18 cellular contexts compared by ENCODE assay signal in genomic region chr17:61378658-61379456, GRCh38. TPM values are rescaled to one million over a fixed set of nuclear protein-coding genes. Genes with fewer than 3 reads are reported as not detected.
A peak's percentile ranks its signal among the peaks of the same experiment; 100 is the strongest.
DNase-seq lines count a peak whose midpoint lies in the region; ATAC-seq and TF ChIP-seq lines count a peak whose summit lies in the region.
"Had no signal": no experiment of that assay in that cellular context is flagged by ENCODE, and none has a peak within 500 bp of the region (broad histone marks: within the 10 kb centered on the region; RNA-seq: fewer than 3 reads in every experiment).

No MANE protein-coding gene starts in this region.

- H3K4me1 Mint-ChIP-seq in activated CD8-positive, alpha-beta T cell treated with anti-CD3 and anti-CD28 coated beads, Interleukin-2, amount 10 ng/mL, durations not matched to agents 7 days and 5 days (ENCODE audit: low read depth), result no peaks in the 10 kb centered on the region
- no peaks in the 10 kb centered on the region for H3K4me1 Mint-ChIP-seq in activated CD8-positive, alpha-beta T cell treated with anti-CD3 and anti-CD28 coated beads for 36 hours (ENCODE audit: low read depth)
- H3K4me1 Mint-ChIP-seq in nephron progenitor cell (peaks cover 55% of the 10 kb centered on the region), T-helper 17 cell (peaks cover 2% of the 10 kb centered on the region)

- CTCF ChIA-PET in activated CD8-positive, alpha-beta T cell treated with anti-CD3 and anti-CD28 coated beads, Interleukin-2, amount 10 ng/mL, durations not matched to agents 7 days and 5 days (lab: Charles Lee), result no interaction called here
- CTCF ChIA-PET in activated CD8-positive, alpha-beta T cell treated with anti-CD3 and anti-CD28 coated beads for 36 hours (lab: Charles Lee), result no interaction called here

- POLR2A ChIA-PET in activated CD8-positive, alpha-beta T cell treated with anti-CD3 and anti-CD28 coated beads, Interleukin-2, amount 10 ng/mL, durations not matched to agents 7 days and 5 days (lab: Charles Lee), result no interaction called here
- POLR2A ChIA-PET in activated CD8-positive, alpha-beta T cell treated with anti-CD3 and anti-CD28 coated beads for 36 hours (lab: Charles Lee), result no interaction called here

- H3K27me3 Mint-ChIP-seq in activated CD8-positive, alpha-beta T cell treated with anti-CD3 and anti-CD28 coated beads, Interleukin-2, amount 10 ng/mL, durations not matched to agents 7 days and 5 days (ENCODE audit: low read depth), result no peaks in the 10 kb centered on the region
- no peaks in the 10 kb centered on the region for H3K27me3 Mint-ChIP-seq in activated CD8-positive, alpha-beta T cell treated with anti-CD3 and anti-CD28 coated beads for 36 hours
- peaks cover 21% of the 10 kb centered on the region for H3K27me3 Mint-ChIP-seq in nephron progenitor cell (ENCODE audit: low read depth, poor library complexity)
- H3K27me3 Mint-ChIP-seq in T-helper 17 cell, result no peaks in the 10 kb centered on the region

- H3K36me3 Mint-ChIP-seq in activated CD8-positive, alpha-beta T cell treated with anti-CD3 and anti-CD28 coated beads, Interleukin-2, amount 10 ng/mL, durations not matched to agents 7 days and 5 days (ENCODE audit: low read depth), result no peaks in the 10 kb centered on the region
- H3K36me3 Mint-ChIP-seq in activated CD8-positive, alpha-beta T cell treated with anti-CD3 and anti-CD28 coated beads for 36 hours (ENCODE audit: low read depth), result no peaks in the 10 kb centered on the region
- no peaks in the 10 kb centered on the region for H3K36me3 Mint-ChIP-seq in nephron progenitor cell (ENCODE audit: low read depth)
- H3K36me3 Mint-ChIP-seq in T-helper 17 cell (ENCODE audit: low read depth), result peaks cover 5% of the 10 kb centered on the region

- no peaks in the 10 kb centered on the region for H3K9me3 ChIP-seq in stomach smooth muscle (ENCODE audit: control insufficient read depth in 2 of 2, low read length in 2 of 2)
- H3K9me3 ChIP-seq in T-helper 17 cell (ENCODE audit: control insufficient read depth, low read length, poor library complexity, severe bottlenecking), result no peaks in the 10 kb centered on the region
- H3K9me3 ChIP-seq: BLaER1 had no signal

- intact Hi-C loops in activated CD8-positive, alpha-beta T cell treated with anti-CD3 and anti-CD28 coated beads for 36 hours (cut with micrococcal nuclease), result no loop called here

- no peak for DNase-seq in activated CD8-positive, alpha-beta T cell treated with anti-CD3 and anti-CD28 coated beads, Interleukin-2, amount 10 ng/mL, durations not matched to agents 7 days and 5 days
- DNase-seq in activated CD8-positive, alpha-beta T cell treated with anti-CD3 and anti-CD28 coated beads for 36 hours, result no peak
- DNase-seq in epithelial cell of proximal tubule (ENCODE audit: low read depth) (no peak), nephron progenitor cell (no peak), T-helper 17 cell (no peak)
- DNase-seq: DMS 273 treated with DMSO at 0.1 percent for 48 hours, Karpas-422, NCI-H1417, NCI-H1930, NCI-H2171, NCI-H446 treated with DMSO at 0.1 percent for 48 hours, NCI-H774, PC-9 had no signal

- H3K4me3 Mint-ChIP-seq in activated CD8-positive, alpha-beta T cell treated with anti-CD3 and anti-CD28 coated beads, Interleukin-2, amount 10 ng/mL, durations not matched to agents 7 days and 5 days, result no peak overlapping the region
- no peak overlapping the region for H3K4me3 Mint-ChIP-seq in activated CD8-positive, alpha-beta T cell treated with anti-CD3 and anti-CD28 coated beads for 36 hours
- H3K4me3 Mint-ChIP-seq in nephron progenitor cell (no peak overlapping the region), T-helper 17 cell (no peak overlapping the region)

- H3K4me3 ChIP-seq in epithelial cell of proximal tubule (ENCODE audit: low read depth, low read length), result peak overlapping the region; percentile 10
- no peak overlapping the region for H3K4me3 ChIP-seq in stomach smooth muscle (ENCODE audit: low read length in 2 of 2)
- H3K4me3 ChIP-seq: BLaER1, PC-9 had no signal

- H3K9ac ChIP-seq in stomach smooth muscle (ENCODE audit: low read length in 2 of 2), result no peak overlapping the region
- H3K9ac ChIP-seq: BLaER1 had no signal

- H3K4me1 ChIP-seq in stomach smooth muscle (ENCODE audit: control insufficient read depth, insufficient read depth, low read length), result peaks cover 3% of the 10 kb centered on the region

- H3K9me3 Mint-ChIP-seq in activated CD8-positive, alpha-beta T cell treated with anti-CD3 and anti-CD28 coated beads, Interleukin-2, amount 10 ng/mL, durations not matched to agents 7 days and 5 days (ENCODE audit: insufficient read depth), result no peaks in the 10 kb centered on the region
- no peaks in the 10 kb centered on the region for H3K9me3 Mint-ChIP-seq in activated CD8-positive, alpha-beta T cell treated with anti-CD3 and anti-CD28 coated beads for 36 hours
- H3K9me3 Mint-ChIP-seq in nephron progenitor cell, result no peaks in the 10 kb centered on the region

- TF ChIP-seq CTCF in activated CD8-positive, alpha-beta T cell treated with anti-CD3 and anti-CD28 coated beads for 36 hours (IDR thresholded peaks at IDR 0.05), result no peak
- TF ChIP-seq CTCF in epithelial cell of proximal tubule (conservative IDR thresholded peaks at IDR 0.05; ENCODE audit: low read depth, low read length) (no peak), nephron progenitor cell (IDR thresholded peaks at IDR 0.05) (no peak)

- H3K27me3 ChIP-seq in stomach smooth muscle (ENCODE audit: control insufficient read depth in 1 of 2, insufficient read depth in 2 of 2, low read length in 2 of 2), result no peaks in the 10 kb centered on the region
- H3K27me3 ChIP-seq: BLaER1 had no signal

- no peaks in the 10 kb centered on the region for H3K36me3 ChIP-seq in stomach smooth muscle (ENCODE audit: control insufficient read depth in 2 of 2, insufficient read depth in 2 of 2, low read length in 2 of 2)
- H3K36me3 ChIP-seq: BLaER1 had no signal

- ATAC-seq in activated CD8-positive, alpha-beta T cell treated with anti-CD3 and anti-CD28 coated beads, Interleukin-2, amount 10 ng/mL, durations not matched to agents 7 days and 5 days, result no peak
- no peak for ATAC-seq in activated CD8-positive, alpha-beta T cell treated with anti-CD3 and anti-CD28 coated beads for 36 hours
- ATAC-seq in GM19452 (IDR thresholded peaks at IDR 0.05; ENCODE audit: unreplicated experiment), result no peak
- ATAC-seq in GM21619 (IDR thresholded peaks at IDR 0.05; ENCODE audit: unreplicated experiment), result no peak
- ATAC-seq in T-helper 17 cell, result no peak

- peak overlapping the region; percentile 1 for H3K27ac Mint-ChIP-seq in activated CD8-positive, alpha-beta T cell treated with anti-CD3 and anti-CD28 coated beads, Interleukin-2, amount 10 ng/mL, durations not matched to agents 7 days and 5 days
- H3K27ac Mint-ChIP-seq in activated CD8-positive, alpha-beta T cell treated with anti-CD3 and anti-CD28 coated beads for 36 hours, result no peak overlapping the region
- H3K27ac Mint-ChIP-seq in nephron progenitor cell, result peak overlapping the region; percentile 54
- no peak overlapping the region for H3K27ac Mint-ChIP-seq in T-helper 17 cell

- peak overlapping the region; percentile 11 for H3K27ac ChIP-seq in stomach smooth muscle (ENCODE audit: low read length)
- H3K27ac ChIP-seq: 22Rv1, BLaER1, PC-9 had no signal

RNA-seq across cellular contexts. Expression of gene TBX2, which starts 20.8 kb away (rescaled TPM):
- total RNA-seq in activated CD8-positive, alpha-beta T cell treated with anti-CD3 and anti-CD28 coated beads, Interleukin-2, amount 10 ng/mL, durations not matched to agents 7 days and 5 days, result not detected
- total RNA-seq in activated CD8-positive, alpha-beta T cell treated with anti-CD3 and anti-CD28 coated beads for 36 hours, result not detected
- total RNA-seq in epithelial cell of proximal tubule, result 1.7 and 2.2 TPM in 2 replicates
- under 1 TPM in 1 of 2 donors, not detected in 1; 0.50 TPM for total RNA-seq in T-helper 17 cell

Comparison
In these comparisons a context has a peak if more than half of its experiments do, and no peak if none do; other contexts are left out.
1. H3K27ac Mint-ChIP-seq: peak in activated CD8-positive, alpha-beta T cell treated with anti-CD3 and anti-CD28 coated beads, Interleukin-2, amount 10 ng/mL, durations not matched to agents 7 days and 5 days (single experiment) and nephron progenitor cell (single experiment); none in activated CD8-positive, alpha-beta T cell treated with anti-CD3 and anti-CD28 coated beads for 36 hours (single experiment) and T-helper 17 cell (single experiment).